In genomic region chr13:26538363-26539317, GRCh38 we compare ENCODE assay signal across 1 cellular context.
TF ChIP-seq lines count a peak whose summit lies in the region.

No MANE protein-coding gene starts in this region.

TF ChIP-seq in SK-N-SH treated with all-trans-retinoic acid at 6 μM for 48 hours, 23 proteins besides CTCF, POLR2A, EP300 and RAD21 (continued from another document):
- TF ChIP-seq, protein P1, sequence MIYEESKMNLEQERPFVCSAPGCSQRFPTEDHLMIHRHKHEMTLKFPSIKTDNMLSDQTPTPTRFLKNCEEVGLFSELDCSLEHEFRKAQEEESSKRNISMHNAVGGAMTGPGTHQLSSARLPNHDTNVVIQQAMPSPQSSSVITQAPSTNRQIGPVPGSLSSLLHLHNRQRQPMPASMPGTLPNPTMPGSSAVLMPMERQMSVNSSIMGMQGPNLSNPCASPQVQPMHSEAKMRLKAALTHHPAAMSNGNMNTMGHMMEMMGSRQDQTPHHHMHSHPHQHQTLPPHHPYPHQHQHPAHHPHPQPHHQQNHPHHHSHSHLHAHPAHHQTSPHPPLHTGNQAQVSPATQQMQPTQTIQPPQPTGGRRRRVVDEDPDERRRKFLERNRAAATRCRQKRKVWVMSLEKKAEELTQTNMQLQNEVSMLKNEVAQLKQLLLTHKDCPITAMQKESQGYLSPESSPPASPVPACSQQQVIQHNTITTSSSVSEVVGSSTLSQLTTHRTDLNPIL (CRISPR knock-in tag; IDR thresholded peaks at IDR 0.05; ENCODE audit: low read depth) = no peak
- no peak for TF ChIP-seq BACH2 (CRISPR knock-in tag; IDR thresholded peaks at IDR 0.05; ENCODE audit: borderline replicate concordance)
